In the genomic region with DNA sequence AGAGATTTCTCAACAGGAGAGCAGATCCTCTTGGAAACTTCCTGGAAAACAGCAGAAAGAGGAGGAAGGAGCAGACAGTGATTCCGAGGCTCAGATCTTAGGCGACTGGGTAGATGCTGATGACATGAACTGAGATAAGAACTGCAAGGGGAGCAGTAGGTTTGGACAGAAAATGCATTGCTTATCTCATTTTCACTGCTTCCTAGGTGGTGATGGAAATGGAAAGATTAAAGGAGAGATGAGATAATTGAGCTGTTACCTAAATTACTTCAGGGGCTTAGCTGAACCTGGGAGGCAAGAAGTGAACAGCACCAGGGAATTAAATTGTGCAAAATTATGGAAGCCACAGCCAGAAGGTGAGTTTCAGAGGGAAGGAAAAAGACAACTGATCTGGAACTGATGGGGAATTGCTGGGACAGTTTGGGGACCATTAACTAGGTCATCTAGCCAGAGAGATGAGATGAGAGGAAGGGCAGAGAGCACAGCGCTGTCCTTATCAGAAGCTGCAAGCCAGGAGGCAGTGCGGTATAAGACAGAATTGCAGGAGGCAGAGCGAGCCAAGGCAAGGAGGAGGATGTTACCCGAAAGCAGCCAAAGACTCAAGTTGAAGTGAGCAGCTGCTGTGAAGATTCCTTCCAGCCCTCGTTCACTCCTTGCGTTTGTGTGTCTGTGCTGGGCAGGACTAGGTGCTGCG, we compare ENCODE assay signal across 12 cellular contexts.
"Had no signal": no experiment of that assay in that cellular context is flagged by ENCODE, and none has a peak within 500 bp of the region (broad histone marks: within the 10 kb centered on the region; RNA-seq: fewer than 3 reads in every experiment).

No MANE protein-coding gene starts in this region.

- H3K36me3 ChIP-seq: breast epithelium, colonic mucosa, thoracic aorta had no signal

- H3K4me1 ChIP-seq: breast epithelium, colonic mucosa, parathyroid adenoma had no signal

- H3K9me3 ChIP-seq: breast epithelium, colonic mucosa, thoracic aorta had no signal

- H3K27me3 ChIP-seq: breast epithelium, colonic mucosa had no signal

- H3K4me3 ChIP-seq: breast epithelium, colonic mucosa, thoracic aorta had no signal

- H3K27ac ChIP-seq: breast epithelium, colonic mucosa, parathyroid adenoma, thoracic aorta had no signal

- H3K9ac ChIP-seq: parathyroid adenoma had no signal

- DNase-seq: activated CD4-positive, alpha-beta T cell treated with anti-CD3 and anti-CD28 coated beads, Interleukin-2, amount 50 U/mL, for 1 hour; activated CD4-positive, CD25-positive, alpha-beta regulatory T cell; activated T-cell treated with anti-CD3 and anti-CD28 coated beads for 4 hours; colonic mucosa; effector memory CD4-positive, alpha-beta T cell; mammary epithelial cell; natural killer cell; stimulated activated CD4-positive, alpha-beta T cell treated with anti-CD3 and anti-CD28 coated beads, Interleukin-4, amount 100 ng/mL, for 24 hours; T-helper 2 cell had no signal

- H3K79me2 ChIP-seq: parathyroid adenoma had no signal
